ENCODE assay signal across 8 cellular contexts in the genomic region with DNA sequence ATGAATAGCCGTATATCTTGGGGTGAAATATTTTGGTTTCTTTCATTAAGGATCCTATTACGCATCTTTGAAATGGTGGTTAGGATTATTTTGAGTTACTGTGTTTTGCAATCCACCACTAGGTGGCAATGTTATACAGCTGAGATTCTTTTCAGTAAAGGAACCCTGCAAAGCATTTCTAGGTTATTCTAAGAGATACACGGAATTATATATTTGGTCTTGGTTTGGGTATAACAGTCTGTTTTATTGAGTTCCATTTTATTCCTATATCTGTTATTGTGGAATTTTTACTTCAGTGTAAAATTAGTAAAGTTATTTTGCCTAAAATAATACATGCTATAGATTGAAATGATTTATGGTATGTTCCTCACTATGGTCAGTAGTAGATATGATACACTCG.
DNase-seq lines count a peak whose midpoint lies in the region; ATAC-seq and TF ChIP-seq lines count a peak whose summit lies in the region.

No MANE protein-coding gene starts in this region.

- no peak overlapping the region for H2AK5ac ChIP-seq in mesendoderm (ENCODE audit: low read length)

- H3K4me3 ChIP-seq in OCI-LY1 (ENCODE audit: low read depth, low read length, poor library complexity, severe bottlenecking) = no peak overlapping the region
- H3K4me3 ChIP-seq in colonic mucosa = no peak overlapping the region
- no peak overlapping the region for H3K4me3 ChIP-seq in mesendoderm (ENCODE audit: low read length)

- H3K79me1 ChIP-seq in mesendoderm (ENCODE audit: low read length) = no peaks in the 10 kb centered on the region

- DNase-seq in ELF-1 (ENCODE audit: low read depth, low spot score) (peak; percentile 8), HS-27A (ENCODE audit: low read depth) (peak; percentile 22), colonic mucosa (no peak), mesendoderm (peak; percentile 55), left cardiac atrium (no peak)

- H3K27me3 ChIP-seq in OCI-LY1 (ENCODE audit: insufficient read depth, low read length) (no peaks in the 10 kb centered on the region), colonic mucosa (no peaks in the 10 kb centered on the region), mesendoderm (ENCODE audit: insufficient read depth, low read length, poor library complexity) (no peaks in the 10 kb centered on the region)

- H3K4me2 ChIP-seq in OCI-LY1 (ENCODE audit: low read length) = no peak overlapping the region
- no peak overlapping the region for H3K4me2 ChIP-seq in mesendoderm (ENCODE audit: low read length)

- H3K4ac ChIP-seq in mesendoderm (ENCODE audit: low read depth, low read length) = no peak overlapping the region

- H3K27ac ChIP-seq in OCI-LY1 (ENCODE audit: low read depth, low read length, poor library complexity, severe bottlenecking) (no peak overlapping the region), colonic mucosa (no peak overlapping the region), mesendoderm (ENCODE audit: low read depth, low read length) (no peak overlapping the region)

- H4K20me1 ChIP-seq in OCI-LY1 (ENCODE audit: insufficient read depth, low read length) = no peaks in the 10 kb centered on the region

- no peaks in the 10 kb centered on the region for H3K36me3 ChIP-seq in OCI-LY1 (ENCODE audit: insufficient read depth, low read length)
- H3K36me3 ChIP-seq in colonic mucosa = no peaks in the 10 kb centered on the region
- H3K36me3 ChIP-seq in mesendoderm (ENCODE audit: control insufficient read depth, insufficient read depth, low read length) = no peaks in the 10 kb centered on the region

- no peak overlapping the region for H2AFZ ChIP-seq in OCI-LY1 (ENCODE audit: low read length)

- H3F3A ChIP-seq in OCI-LY1 (ENCODE audit: insufficient read depth, low read length) = no peaks in the 10 kb centered on the region

- no peaks in the 10 kb centered on the region for H3K9me2 ChIP-seq in OCI-LY1 (ENCODE audit: low read depth, low read length)

- H2BK15ac ChIP-seq in mesendoderm (replicated peaks; ENCODE audit: low read depth) = peak overlapping the region; percentile 74

- H3K4me1 ChIP-seq in OCI-LY1 (ENCODE audit: insufficient read depth, low read length, severe bottlenecking) = no peaks in the 10 kb centered on the region
- H3K4me1 ChIP-seq in colonic mucosa = no peaks in the 10 kb centered on the region
- no peaks in the 10 kb centered on the region for H3K4me1 ChIP-seq in mesendoderm (ENCODE audit: control insufficient read depth, low read depth, low read length)

- H3K9me3 ChIP-seq in OCI-LY1 (ENCODE audit: low read length) (no peaks in the 10 kb centered on the region), colonic mucosa (no peaks in the 10 kb centered on the region)

- peak; percentile 66 for ATAC-seq in GM19467 (IDR thresholded peaks at IDR 0.05; ENCODE audit: unreplicated experiment)
- ATAC-seq in GM18505 (IDR thresholded peaks at IDR 0.05; ENCODE audit: unreplicated experiment) = no peak
- ATAC-seq in left cardiac atrium = no peak

- H2BK120ac ChIP-seq in mesendoderm (ENCODE audit: low read depth, low read length) = no peak overlapping the region

- no peak overlapping the region for H4K8ac ChIP-seq in mesendoderm (ENCODE audit: low read depth, low read length)

- H4K5ac ChIP-seq in mesendoderm (ENCODE audit: low read length) = no peak overlapping the region

- no peak overlapping the region for H3K56ac ChIP-seq in mesendoderm (ENCODE audit: low read length)

- no peak overlapping the region for H3K23ac ChIP-seq in mesendoderm (ENCODE audit: low read length)

- intact Hi-C loops in colonic mucosa (cut with DNase I) = loop anchor here (5.0 kb wide), 1 partner anchor 863 kb away; no protein-coding TSS in a partner anchor
- intact Hi-C loops in left cardiac atrium (cut with DNase I) = loop anchor here (2.0 to 5.0 kb wide), 2 partner anchors 1382 to 1383 kb away; no protein-coding TSS in a partner anchor

- WGBS in mesendoderm (ENCODE audit: extremely low coverage, insufficient coverage, low lambda C conversion rate) = no CpG with 5 or more reads among the region's 4 CpGs

- no peaks in the 10 kb centered on the region for H3K79me2 ChIP-seq in OCI-LY1 (ENCODE audit: insufficient read depth, low read length)
- H3K79me2 ChIP-seq in mesendoderm (ENCODE audit: control insufficient read depth, insufficient read depth, low read length) = no peaks in the 10 kb centered on the region

- no peak overlapping the region for H3K9ac ChIP-seq in OCI-LY1 (ENCODE audit: low read length)
- H3K9ac ChIP-seq in colonic mucosa (ENCODE audit: low read depth in 2 of 2, low read length in 2 of 2) = no peak overlapping the region
- H3K9ac ChIP-seq in mesendoderm (ENCODE audit: low read length) = no peak overlapping the region

- H2BK5ac ChIP-seq in mesendoderm (ENCODE audit: low read length) = no peak overlapping the region

- no peak overlapping the region for H3K18ac ChIP-seq in mesendoderm (ENCODE audit: low read length)

- TF ChIP-seq CTCF in OCI-LY1 (IDR thresholded peaks at IDR 0.05; ENCODE audit: low read length) (peak; percentile 83), colonic mucosa (IDR thresholded peaks at IDR 0.05) (peak; percentile 84)

- no peak for TF ChIP-seq POLR2A in GM18505 (IDR thresholded peaks at IDR 0.05; ENCODE audit: borderline replicate concordance, extremely low read depth, insufficient read depth, insufficient read length)

Comparison
In these comparisons a context has a peak if more than half of its experiments do, and no peak if none do; other contexts are left out.
1. DNase-seq: peak in ELF-1 (single experiment), HS-27A (single experiment) and mesendoderm (single experiment); none in colonic mucosa (single experiment) and left cardiac atrium (single experiment).